In genomic region chr1:179583869-179584268, GRCh38 we compare ENCODE assay signal across 18 cellular contexts. TPM values are rescaled to one million over a fixed set of nuclear protein-coding genes. Genes with fewer than 3 reads are reported as not detected.
A peak's percentile ranks its signal among the peaks of the same experiment; 100 is the strongest.
DNase-seq lines count a peak whose midpoint lies in the region; ATAC-seq and TF ChIP-seq lines count a peak whose summit lies in the region.
"Had no signal": no experiment of that assay in that cellular context is flagged by ENCODE, and none has a peak within 500 bp of the region (broad histone marks: within the 10 kb centered on the region; RNA-seq: fewer than 3 reads in every experiment).

No MANE protein-coding gene starts in this region.

- no peaks in the 10 kb centered on the region for H3K9me3 Mint-ChIP-seq in endodermal cell

- H3K27me3 Mint-ChIP-seq in endodermal cell (ENCODE audit: insufficient read depth): peaks cover 49% of the 10 kb centered on the region

- no peak for TF ChIP-seq CTCF in endodermal cell (conservative IDR thresholded peaks at IDR 0.05)
- TF ChIP-seq CTCF in stomach (IDR thresholded peaks at IDR 0.05): no peak

- H3K9me3 ChIP-seq in endodermal cell (ENCODE audit: control insufficient read depth, low read length) (no peaks in the 10 kb centered on the region), stomach (no peaks in the 10 kb centered on the region)
- H3K9me3 ChIP-seq: BLaER1, Caco-2 had no signal

- H3K36me3 Mint-ChIP-seq in endodermal cell (ENCODE audit: low read depth): no peaks in the 10 kb centered on the region
- H3K36me3 Mint-ChIP-seq: CD8-positive, alpha-beta memory T cell had no signal

- no peaks in the 10 kb centered on the region for H3K4me1 Mint-ChIP-seq in endodermal cell
- H3K4me1 Mint-ChIP-seq: CD8-positive, alpha-beta memory T cell had no signal

- peak; percentile 57 for DNase-seq in Daoy (ENCODE audit: low read depth)
- DNase-seq in LHCN-M2 (ENCODE audit: low read depth): peak; percentile 4
- DNase-seq in endodermal cell: peak; percentile 51
- DNase-seq in renal cortical epithelial cell (ENCODE audit: low read depth): peak; percentile 34
- no peak for DNase-seq in dermis blood vessel endothelial cell
- DNase-seq in stomach: no peak
- DNase-seq: 8988T; AML-193; Caco-2; CD8-positive, alpha-beta memory T cell; DND-41; GM23248; H9 had no signal

- 75 to 90% methylated on average over 3 to 4 of the region's 4 CpGs for WGBS in endodermal cell (ENCODE audit: insufficient coverage in 1 of 2, insufficient read length in 1 of 2), 2 experiments
- WGBS in stomach, 5 donors: 76 to 90% (median 84%) methylated on average over 4 of the region's 4 CpGs

- peaks cover 12% of the 10 kb centered on the region for H3K27me3 ChIP-seq in endodermal cell (ENCODE audit: control insufficient read depth, insufficient read depth, low read length, poor library complexity, severe bottlenecking)
- H3K27me3 ChIP-seq in stomach: peaks cover 0 to 23% (median 7%) of the 10 kb centered on the region in 3 donors
- H3K27me3 ChIP-seq: BLaER1 had no signal

- no peak overlapping the region for H3K4me3 Mint-ChIP-seq in endodermal cell
- H3K4me3 Mint-ChIP-seq: CD8-positive, alpha-beta memory T cell; H9 had no signal

- H3K36me3 ChIP-seq in endodermal cell (ENCODE audit: control insufficient read depth, insufficient read depth, low read length) (no peaks in the 10 kb centered on the region), stomach (no peaks in the 10 kb centered on the region)
- H3K36me3 ChIP-seq: BLaER1 had no signal

- no peak overlapping the region for H3K4me3 ChIP-seq in endodermal cell (ENCODE audit: low read length)
- H3K4me3 ChIP-seq in stomach: no peak overlapping the region
- H3K4me3 ChIP-seq: BLaER1, GM12878, GM23248 had no signal

- no peaks in the 10 kb centered on the region for H3K4me1 ChIP-seq in endodermal cell (ENCODE audit: control insufficient read depth, insufficient read depth, low read length)
- H3K4me1 ChIP-seq in stomach: peaks cover 6 to 12% (median 9%) of the 10 kb centered on the region in 4 donors
- H3K4me1 ChIP-seq: BLaER1, Caco-2 had no signal

- no peak for TF ChIP-seq EP300 in stomach (IDR thresholded peaks at IDR 0.05)

- H3K27ac ChIP-seq in endodermal cell (ENCODE audit: low read depth, low read length) (no peak overlapping the region), stomach (no peak overlapping the region)
- H3K27ac ChIP-seq: BLaER1, GM23248 had no signal

- no peak overlapping the region for H3K9ac ChIP-seq in endodermal cell (ENCODE audit: extremely low read depth, low read length, poor library complexity, severe bottlenecking)
- H3K9ac ChIP-seq: BLaER1, GM23248 had no signal

- no peak for TF ChIP-seq POLR2A in stomach (IDR thresholded peaks at IDR 0.05)

- H3K27ac Mint-ChIP-seq in endodermal cell: no peak overlapping the region
- H3K27ac Mint-ChIP-seq: CD8-positive, alpha-beta memory T cell; H9 had no signal

- no peak for ATAC-seq in HG03196 (IDR thresholded peaks at IDR 0.05; ENCODE audit: unreplicated experiment)
- ATAC-seq: GM12878, HepG2 had no signal

- intact Hi-C loops in stomach (cut with DNase I; ENCODE audit: low total_unique reads): no loop called here

RNA-seq across cellular contexts. Expression of gene TDRD5, which starts 7.8 kb away (rescaled TPM):
- total RNA-seq in Daoy (2014; rRNA removed; shearing (Covaris generic)): 0.03 and 0.34 TPM in 2 replicates
- total RNA-seq in LHCN-M2 (2014; rRNA removed) (not detected in 2 replicates), endodermal cell (under 1 TPM; 0.18 to 0.64 TPM), renal cortical epithelial cell (0.10 and 0.87 TPM in 2 replicates), dermis blood vessel endothelial cell (not detected in 2 replicates), stomach (1 to 10 TPM in 1 of 5 donors, under 1 TPM in 1, not detected in 3; 0.45 to 2.0 TPM)
- not detected for polyA plus RNA-seq in LHCN-M2 (2012)
- not detected for polyA plus RNA-seq in endodermal cell (2013, experiment 1 of 2)
- polyA plus RNA-seq in endodermal cell (2013, experiment 2 of 2): not detected
- polyA plus RNA-seq in stomach: under 1 TPM in 2 of 3 donors, not detected in 1; 0.20 to 0.44 TPM
- total RNA-seq: CD8-positive, alpha-beta memory T cell; GM12878; GM23248; HepG2; HT1080 had no signal
- polyA plus RNA-seq: CD8-positive, alpha-beta memory T cell; GM23248; HepG2 had no signal

RNA-seq across cellular contexts. Expression of gene NPHS2, which starts 8.1 kb away (rescaled TPM):
- not detected in 2 replicates for total RNA-seq in Daoy (2014; rRNA removed; shearing (Covaris generic))
- total RNA-seq in LHCN-M2 (2014; rRNA removed) (not detected in 2 replicates), endodermal cell (not detected), renal cortical epithelial cell (not detected in 2 replicates), dermis blood vessel endothelial cell (not detected in 2 replicates), stomach (under 1 TPM in 1 of 5 donors, not detected in 4; 0.55 TPM)
- not detected for polyA plus RNA-seq in LHCN-M2 (2012)
- not detected for polyA plus RNA-seq in endodermal cell (2013, experiment 1 of 2)
- not detected for polyA plus RNA-seq in endodermal cell (2013, experiment 2 of 2)
- polyA plus RNA-seq in stomach: not detected
- total RNA-seq: Caco-2; CD8-positive, alpha-beta memory T cell; GM12878; GM23248; H9; HepG2; HT1080 had no signal
- polyA plus RNA-seq: CD8-positive, alpha-beta memory T cell; GM12878; GM23248; HepG2 had no signal

Comparison
In these comparisons a context has a peak if more than half of its experiments do, and no peak if none do; other contexts are left out.
1. DNase-seq: peak in Daoy (single experiment), LHCN-M2 (single experiment), endodermal cell (single experiment) and renal cortical epithelial cell (single experiment); none in dermis blood vessel endothelial cell (single experiment) and stomach (single experiment).